22 cellular contexts compared by ENCODE assay signal in genomic region chrX:6460893-6461490, GRCh38.
DNase-seq lines count a peak whose midpoint lies in the region; ATAC-seq and TF ChIP-seq lines count a peak whose summit lies in the region.
"Had no signal": no experiment of that assay in that cellular context is flagged by ENCODE, and none has a peak within 500 bp of the region (broad histone marks: within the 10 kb centered on the region; RNA-seq: fewer than 3 reads in every experiment).

No MANE protein-coding gene starts in this region.

- H3K9me3 Mint-ChIP-seq in mesothelial cell of epicardium = peaks cover 14% of the 10 kb centered on the region
- peaks cover 14% of the 10 kb centered on the region for H3K9me3 Mint-ChIP-seq in WTC11
- H3K9me3 Mint-ChIP-seq: GM23338 had no signal

- DNase-seq in Caki2 (ENCODE audit: low read depth) (peak; percentile 75), astrocyte of the cerebellum (ENCODE audit: low read depth) (peak; percentile 8), islet precursor cell (peak; percentile 60), mesothelial cell of epicardium (ENCODE audit: low spot score in 2 of 2, unreplicated experiment in 2 of 2) (no peak), WTC11 (ENCODE audit: low spot score) (no peak)
- DNase-seq in effector CD4-positive, alpha-beta T cell = no peak
- DNase-seq: 8988T; BE2C; CD4-positive, CD25-positive, alpha-beta regulatory T cell; COR-L47; DMS153; GF-D8; NCI-H1417; NCI-H1930; NCI-H226; NCI-H524; NCI-H82; PC-3 had no signal

- no peaks in the 10 kb centered on the region for H3K27me3 ChIP-seq in gastroesophageal sphincter
- H3K27me3 ChIP-seq: BE2C had no signal

- TF ChIP-seq CTCF in astrocyte of the cerebellum (IDR thresholded peaks at IDR 0.05; ENCODE audit: low read depth, low read length, missing control alignments) = no peak
- no peak for TF ChIP-seq CTCF in mesothelial cell of epicardium (IDR thresholded peaks at IDR 0.05; ENCODE audit: unreplicated experiment)
- no peak for TF ChIP-seq CTCF in gastroesophageal sphincter (IDR thresholded peaks at IDR 0.05)
- no peak for TF ChIP-seq CTCF in WTC11 (IDR thresholded peaks at IDR 0.05)

- H3K27ac Mint-ChIP-seq in mesothelial cell of epicardium = peak overlapping the region; percentile 76
- H3K27ac Mint-ChIP-seq in WTC11 = no peak overlapping the region
- H3K27ac Mint-ChIP-seq: CD4-positive, CD25-positive, alpha-beta regulatory T cell; GM23338 had no signal

- WGBS in gastroesophageal sphincter (ENCODE audit: low coverage in 1 of 2), 2 donors = 68 to 81% methylated on average over 6 of the region's 6 CpGs

- H3K27me3 Mint-ChIP-seq in mesothelial cell of epicardium (ENCODE audit: low read depth) (no peaks in the 10 kb centered on the region), WTC11 (ENCODE audit: low read depth) (no peaks in the 10 kb centered on the region; the same call in 1 of the 2 replicates)
- H3K27me3 Mint-ChIP-seq: CD4-positive, CD25-positive, alpha-beta regulatory T cell had no signal

- peaks cover 1% of the 10 kb centered on the region for H3K36me3 Mint-ChIP-seq in mesothelial cell of epicardium
- no peaks in the 10 kb centered on the region for H3K36me3 Mint-ChIP-seq in WTC11
- H3K36me3 Mint-ChIP-seq: CD4-positive, CD25-positive, alpha-beta regulatory T cell had no signal

- in situ Hi-C loops in Caki2 (cut with HindIII; ENCODE audit: low pct_unique_long_range_greater_than_20kb, low sequenced_read_pairs) = no loop called here
- in situ Hi-C loops in astrocyte of the cerebellum (cut with HindIII; ENCODE audit: low sequenced_read_pairs) = no loop called here

- H3K9me3 ChIP-seq in gastroesophageal sphincter = no peaks in the 10 kb centered on the region
- H3K9me3 ChIP-seq: BE2C had no signal

- no peak for TF ChIP-seq POLR2A in gastroesophageal sphincter (IDR thresholded peaks at IDR 0.05)

- POLR2A ChIA-PET in WTC11 (lab: Charles Lee) = no interaction called here

- no peaks in the 10 kb centered on the region for H3K4me1 ChIP-seq in gastroesophageal sphincter
- H3K4me1 ChIP-seq: BE2C had no signal

- no peak for TF ChIP-seq EP300 in gastroesophageal sphincter (IDR thresholded peaks at IDR 0.05)

- no peak overlapping the region for H3K4me3 ChIP-seq in astrocyte of the cerebellum (ENCODE audit: low read depth, low read length)
- H3K4me3 ChIP-seq in gastroesophageal sphincter = no peak overlapping the region
- H3K4me3 ChIP-seq: GM23338 had no signal

- H3K27ac ChIP-seq in gastroesophageal sphincter = no peak overlapping the region
- H3K27ac ChIP-seq: KMS-11 had no signal

- H3K36me3 ChIP-seq in gastroesophageal sphincter = no peaks in the 10 kb centered on the region
- H3K36me3 ChIP-seq: BE2C had no signal

- H3K4me1 Mint-ChIP-seq in mesothelial cell of epicardium (peaks cover 37% of the 10 kb centered on the region), WTC11 (peaks cover 30% of the 10 kb centered on the region)
- H3K4me1 Mint-ChIP-seq: CD4-positive, CD25-positive, alpha-beta regulatory T cell had no signal

- no peak for ATAC-seq in gastroesophageal sphincter
- no peak for ATAC-seq in WTC11
- no peak for ATAC-seq in GM21390 (IDR thresholded peaks at IDR 0.05; ENCODE audit: unreplicated experiment)
- ATAC-seq: GM23338, PC-3 had no signal

- no peak overlapping the region for H3K4me3 Mint-ChIP-seq in mesothelial cell of epicardium
- H3K4me3 Mint-ChIP-seq in WTC11 = no peak overlapping the region
- H3K4me3 Mint-ChIP-seq: CD4-positive, CD25-positive, alpha-beta regulatory T cell; GM23338 had no signal

- CTCF ChIA-PET in WTC11 (lab: Charles Lee) = no interaction called here

TF ChIP-seq in WTC11, 78 proteins besides CTCF, POLR2A, EP300 and RAD21 (continues in another document):
- TF ChIP-seq SMAD4 (CRISPR knock-in tag; IDR thresholded peaks at IDR 0.05) (no peak), GTF2I (CRISPR knock-in tag; conservative IDR thresholded peaks at IDR 0.05) (no peak), ARID4B (CRISPR knock-in tag; IDR thresholded peaks at IDR 0.05; ENCODE audit: borderline replicate concordance) (no peak), TEAD1 (CRISPR knock-in tag; IDR thresholded peaks at IDR 0.05) (no peak)
- TF ChIP-seq, protein P1, sequence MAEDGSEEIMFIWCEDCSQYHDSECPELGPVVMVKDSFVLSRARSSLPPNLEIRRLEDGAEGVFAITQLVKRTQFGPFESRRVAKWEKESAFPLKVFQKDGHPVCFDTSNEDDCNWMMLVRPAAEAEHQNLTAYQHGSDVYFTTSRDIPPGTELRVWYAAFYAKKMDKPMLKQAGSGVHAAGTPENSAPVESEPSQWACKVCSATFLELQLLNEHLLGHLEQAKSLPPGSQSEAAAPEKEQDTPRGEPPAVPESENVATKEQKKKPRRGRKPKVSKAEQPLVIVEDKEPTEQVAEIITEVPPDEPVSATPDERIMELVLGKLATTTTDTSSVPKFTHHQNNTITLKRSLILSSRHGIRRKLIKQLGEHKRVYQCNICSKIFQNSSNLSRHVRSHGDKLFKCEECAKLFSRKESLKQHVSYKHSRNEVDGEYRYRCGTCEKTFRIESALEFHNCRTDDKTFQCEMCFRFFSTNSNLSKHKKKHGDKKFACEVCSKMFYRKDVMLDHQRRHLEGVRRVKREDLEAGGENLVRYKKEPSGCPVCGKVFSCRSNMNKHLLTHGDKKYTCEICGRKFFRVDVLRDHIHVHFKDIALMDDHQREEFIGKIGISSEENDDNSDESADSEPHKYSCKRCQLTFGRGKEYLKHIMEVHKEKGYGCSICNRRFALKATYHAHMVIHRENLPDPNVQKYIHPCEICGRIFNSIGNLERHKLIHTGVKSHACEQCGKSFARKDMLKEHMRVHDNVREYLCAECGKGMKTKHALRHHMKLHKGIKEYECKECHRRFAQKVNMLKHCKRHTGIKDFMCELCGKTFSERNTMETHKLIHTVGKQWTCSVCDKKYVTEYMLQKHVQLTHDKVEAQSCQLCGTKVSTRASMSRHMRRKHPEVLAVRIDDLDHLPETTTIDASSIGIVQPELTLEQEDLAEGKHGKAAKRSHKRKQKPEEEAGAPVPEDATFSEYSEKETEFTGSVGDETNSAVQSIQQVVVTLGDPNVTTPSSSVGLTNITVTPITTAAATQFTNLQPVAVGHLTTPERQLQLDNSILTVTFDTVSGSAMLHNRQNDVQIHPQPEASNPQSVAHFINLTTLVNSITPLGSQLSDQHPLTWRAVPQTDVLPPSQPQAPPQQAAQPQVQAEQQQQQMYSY (CRISPR knock-in tag; IDR thresholded peaks at IDR 0.05) = no peak
- TF ChIP-seq, protein P2, sequence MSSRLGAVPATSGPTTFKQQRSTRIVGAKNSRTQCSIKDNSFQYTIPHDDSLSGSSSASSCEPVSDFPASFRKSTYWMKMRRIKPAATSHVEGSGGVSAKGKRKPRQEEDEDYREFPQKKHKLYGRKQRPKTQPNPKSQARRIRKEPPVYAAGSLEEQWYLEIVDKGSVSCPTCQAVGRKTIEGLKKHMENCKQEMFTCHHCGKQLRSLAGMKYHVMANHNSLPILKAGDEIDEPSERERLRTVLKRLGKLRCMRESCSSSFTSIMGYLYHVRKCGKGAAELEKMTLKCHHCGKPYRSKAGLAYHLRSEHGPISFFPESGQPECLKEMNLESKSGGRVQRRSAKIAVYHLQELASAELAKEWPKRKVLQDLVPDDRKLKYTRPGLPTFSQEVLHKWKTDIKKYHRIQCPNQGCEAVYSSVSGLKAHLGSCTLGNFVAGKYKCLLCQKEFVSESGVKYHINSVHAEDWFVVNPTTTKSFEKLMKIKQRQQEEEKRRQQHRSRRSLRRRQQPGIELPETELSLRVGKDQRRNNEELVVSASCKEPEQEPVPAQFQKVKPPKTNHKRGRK (CRISPR knock-in tag; IDR thresholded peaks at IDR 0.05; ENCODE audit: borderline replicate concordance) = no peak

Comparison
In these comparisons a context has a peak if more than half of its experiments do, and no peak if none do; other contexts are left out.
1. DNase-seq: peak in Caki2 (single experiment), astrocyte of the cerebellum (single experiment) and islet precursor cell (single experiment); none in mesothelial cell of epicardium (0 of 2), WTC11 (single experiment) and effector CD4-positive, alpha-beta T cell (single experiment).